ENCODE assay signal across 1 cellular context in genomic region chr18:24656571-24656971, GRCh38.
TF ChIP-seq lines count a peak whose summit lies in the region.

No MANE protein-coding gene starts in this region.

TF ChIP-seq in HEK293, 187 proteins besides CTCF, POLR2A, EP300 and RAD21 (continued from another document):
- TF ChIP-seq ZFHX2 (tag by site-specific recombination; conservative IDR thresholded peaks at IDR 0.05), result peak; percentile 90
